Comparison of ENCODE assay signal across 9 cellular contexts in the genomic region with DNA sequence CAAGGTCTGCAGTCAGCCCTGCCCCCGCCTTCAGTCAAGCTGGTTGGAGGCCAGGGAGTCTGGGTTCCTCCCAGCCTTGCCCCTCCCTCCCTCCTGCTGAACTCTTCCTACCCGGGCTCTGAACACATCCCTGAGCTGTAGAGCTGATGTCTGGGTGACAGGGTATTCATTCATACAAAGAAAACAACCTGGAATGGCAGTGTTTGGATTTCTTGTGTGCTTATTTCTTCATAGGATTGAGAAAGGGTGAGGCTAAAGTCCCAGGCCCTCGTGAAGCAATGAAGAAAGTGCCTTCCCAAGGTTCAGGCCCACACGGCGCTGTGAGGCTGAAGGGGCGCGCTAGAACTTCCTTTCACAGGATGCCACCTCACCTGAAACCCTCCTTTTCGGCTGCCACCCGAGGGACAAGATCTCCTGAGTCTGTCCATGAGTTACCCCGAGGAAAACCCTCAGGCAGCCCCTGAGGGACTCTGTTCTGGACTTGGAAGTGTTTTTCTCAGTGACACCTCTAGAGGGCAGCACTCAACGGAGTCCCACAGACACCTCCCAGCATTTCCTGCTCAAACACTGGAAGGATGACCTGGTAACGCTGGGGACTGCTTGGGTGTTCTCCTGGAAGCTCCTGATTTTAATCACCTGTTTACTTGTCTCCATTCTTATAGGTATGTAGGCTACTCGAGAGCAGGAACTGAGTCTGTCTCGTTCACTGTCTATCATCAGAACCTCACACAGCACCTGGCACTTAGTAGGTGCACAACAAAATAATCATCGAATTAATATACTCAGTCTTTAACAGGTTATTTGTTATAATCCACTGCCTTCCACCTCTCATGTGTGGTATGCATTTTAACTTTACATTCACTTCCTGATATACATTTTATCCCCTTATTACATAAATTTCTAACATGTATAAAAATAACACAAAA. TPM values are rescaled to one million over a fixed set of nuclear protein-coding genes. Genes with fewer than 3 reads are reported as not detected.
DNase-seq lines count a peak whose midpoint lies in the region; ATAC-seq lines count a peak whose summit lies in the region.
"Had no signal": no experiment of that assay in that cellular context is flagged by ENCODE, and none has a peak within 500 bp of the region (broad histone marks: within the 10 kb centered on the region; RNA-seq: fewer than 3 reads in every experiment).

No MANE protein-coding gene starts in this region.

- DNase-seq in Daoy (ENCODE audit: low read depth) = peak; percentile 64
- peak; percentile 34 for DNase-seq in Jurkat, Clone E6-1 (ENCODE audit: low read depth, low spot score)
- peak; percentile 68 for DNase-seq in SK-MEL-5 (ENCODE audit: low read depth, low spot score)
- peak; percentile 45 for DNase-seq in amniotic epithelial cell (ENCODE audit: low read depth)
- DNase-seq in hepatic stellate cell (ENCODE audit: low spot score) = peak; percentile 62
- peak; percentile 62 for DNase-seq in stimulated activated CD4-positive, alpha-beta T cell treated with anti-CD3 and anti-CD28 coated beads, Interleukin-15, amount 100 ng/mL, for 24 hours

- no peak overlapping the region for H3K4me3 ChIP-seq in Jurkat, Clone E6-1 (ENCODE audit: low read length)

- ATAC-seq in GM21381 (IDR thresholded peaks at IDR 0.05; ENCODE audit: unreplicated experiment) = peak; percentile 86
- ATAC-seq in HG03108 (IDR thresholded peaks at IDR 0.05; ENCODE audit: unreplicated experiment) = no peak

- in situ Hi-C loops in SK-MEL-5 (cut with HindIII; ENCODE audit: low pct_unique_long_range_greater_than_20kb, low sequenced_read_pairs) = no loop called here

RNA-seq across cellular contexts. Expression of a gene that starts 11.8 kb away (rescaled TPM):
- total RNA-seq in Daoy (2014; rRNA removed; shearing (Covaris generic)) = not detected in 2 replicates
- not detected for polyA plus RNA-seq in Jurkat, Clone E6-1 (2012; ENCODE audit: insufficient read depth, insufficient read length)
- total RNA-seq in SK-MEL-5 (2014; rRNA removed; shearing (Covaris generic)) = not detected in 2 replicates
- polyA plus RNA-seq in SK-MEL-5 (2015; cell fraction: cytosol; rRNA removed) = not detected in 2 replicates
- polyA plus RNA-seq in SK-MEL-5 (2015; cell fraction: nucleus; rRNA removed) = not detected in 2 replicates
- total RNA-seq: subcutaneous adipose tissue had no signal

RNA-seq across cellular contexts. Expression of a gene that starts 25.2 kb away (rescaled TPM):
- total RNA-seq in Daoy (2014; rRNA removed; shearing (Covaris generic)) = not detected in 2 replicates
- polyA plus RNA-seq in Jurkat, Clone E6-1 (2012; ENCODE audit: insufficient read depth, insufficient read length) = not detected
- total RNA-seq in SK-MEL-5 (2014; rRNA removed; shearing (Covaris generic)) = not detected in 2 replicates
- polyA plus RNA-seq in SK-MEL-5 (2015; cell fraction: cytosol; rRNA removed) = not detected in 2 replicates
- not detected in 2 replicates for polyA plus RNA-seq in SK-MEL-5 (2015; cell fraction: nucleus; rRNA removed)
- total RNA-seq: subcutaneous adipose tissue had no signal

RNA-seq across cellular contexts. Expression of a gene that starts 52.2 kb away (rescaled TPM):
- total RNA-seq in Daoy (2014; rRNA removed; shearing (Covaris generic)) = not detected in 2 replicates
- polyA plus RNA-seq in Jurkat, Clone E6-1 (2012; ENCODE audit: insufficient read depth, insufficient read length) = not detected
- total RNA-seq in SK-MEL-5 (2014; rRNA removed; shearing (Covaris generic)) = 0.32 TPM in 1 of 2 replicates, not detected in the other
- 0.27 TPM in 1 of 2 replicates, not detected in the other for polyA plus RNA-seq in SK-MEL-5 (2015; cell fraction: cytosol; rRNA removed)
- polyA plus RNA-seq in SK-MEL-5 (2015; cell fraction: nucleus; rRNA removed) = not detected in 2 replicates
- total RNA-seq: subcutaneous adipose tissue had no signal
